Comparison of ENCODE assay signal across 1 cellular context in the genomic region with DNA sequence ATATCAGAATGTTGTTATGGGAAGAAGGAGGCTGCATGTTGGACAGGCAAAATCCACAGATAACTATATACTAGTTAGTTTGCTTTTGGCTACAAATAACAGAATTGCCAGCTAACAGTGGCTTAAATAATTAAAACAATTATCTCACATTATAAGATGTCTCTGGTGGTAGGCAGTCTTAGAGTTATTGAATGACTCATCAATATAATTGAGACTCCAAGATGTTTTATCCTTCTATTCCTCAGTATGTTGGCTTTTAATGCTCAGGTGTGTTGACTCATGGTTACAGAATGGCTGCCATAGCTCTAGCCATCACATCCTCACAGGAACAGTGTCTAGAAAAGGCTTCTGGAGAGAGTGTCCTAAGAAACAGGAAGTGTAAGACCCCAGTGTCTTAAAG.
A peak's percentile ranks its signal among the peaks of the same experiment; 100 is the strongest.
TF ChIP-seq lines count a peak whose summit lies in the region.

No MANE protein-coding gene starts in this region.

TF ChIP-seq in HepG2, 621 proteins besides CTCF, POLR2A, EP300 and RAD21:
- TF ChIP-seq MAFK (conservative IDR thresholded peaks at IDR 0.05 in 1 of 2, IDR thresholded peaks at IDR 0.05 in 1 of 2; ENCODE audit: low read length in 2 of 2) = peak; percentile 6 to 17; a peak in 1 of 4 replicates
- no peak for TF ChIP-seq FIP1L1 (IDR thresholded peaks at IDR 0.05; ENCODE audit: borderline replicate concordance, insufficient read depth, low read depth, low read length)
- TF ChIP-seq NFE2L2 (IDR thresholded peaks at IDR 0.05; ENCODE audit: low read length) = peak; percentile 84
